In genomic region chr4:74331252-74331651, GRCh38 we compare ENCODE assay signal across 1 cellular context.
A peak's percentile ranks its signal among the peaks of the same experiment; 100 is the strongest.
TF ChIP-seq lines count a peak whose summit lies in the region.

No MANE protein-coding gene starts in this region.

TF ChIP-seq in K562, 482 proteins besides CTCF, POLR2A, EP300 and RAD21 (continues in another document):
- TF ChIP-seq ZNF3 (CRISPR knock-in tag; IDR thresholded peaks at IDR 0.05): no peak
- TF ChIP-seq MEIS2 (IDR thresholded peaks at IDR 0.05; ENCODE audit: partially characterized antibody): no peak
- TF ChIP-seq IFI16 (CRISPR knock-in tag; IDR thresholded peaks at IDR 0.05): no peak
- no peak for TF ChIP-seq MCM2 (IDR thresholded peaks at IDR 0.05; ENCODE audit: low read depth)
- no peak for TF ChIP-seq NCOR1 (IDR thresholded peaks at IDR 0.05)
- no peak for TF ChIP-seq PRMT5 (CRISPR knock-in tag; IDR thresholded peaks at IDR 0.05)
- TF ChIP-seq ZNF146 (CRISPR knock-in tag; IDR thresholded peaks at IDR 0.05; ENCODE audit: unreplicated experiment): no peak
- no peak for TF ChIP-seq ZNF324 (CRISPR knock-in tag; IDR thresholded peaks at IDR 0.05)
- TF ChIP-seq ZNF583 (CRISPR knock-in tag; IDR thresholded peaks at IDR 0.05): 0 out of 2 replicates have a peak, but pooled peaks have one; percentile 21
- no peak for TF ChIP-seq NR2F6 (CRISPR knock-in tag; IDR thresholded peaks at IDR 0.05)
- no peak for TF ChIP-seq ZNF785 (CRISPR knock-in tag; IDR thresholded peaks at IDR 0.05)
- no peak for TF ChIP-seq TBP (optimal IDR thresholded peaks at IDR 0.05; ENCODE audit: low read depth, low read length)
- no peak for TF ChIP-seq ZNF77 (CRISPR knock-in tag; IDR thresholded peaks at IDR 0.05)
- TF ChIP-seq NFIC (IDR thresholded peaks at IDR 0.05): no peak
- no peak for TF ChIP-seq BRD9 (IDR thresholded peaks at IDR 0.05; ENCODE audit: low read depth, partially characterized antibody)
- TF ChIP-seq, protein P1, sequence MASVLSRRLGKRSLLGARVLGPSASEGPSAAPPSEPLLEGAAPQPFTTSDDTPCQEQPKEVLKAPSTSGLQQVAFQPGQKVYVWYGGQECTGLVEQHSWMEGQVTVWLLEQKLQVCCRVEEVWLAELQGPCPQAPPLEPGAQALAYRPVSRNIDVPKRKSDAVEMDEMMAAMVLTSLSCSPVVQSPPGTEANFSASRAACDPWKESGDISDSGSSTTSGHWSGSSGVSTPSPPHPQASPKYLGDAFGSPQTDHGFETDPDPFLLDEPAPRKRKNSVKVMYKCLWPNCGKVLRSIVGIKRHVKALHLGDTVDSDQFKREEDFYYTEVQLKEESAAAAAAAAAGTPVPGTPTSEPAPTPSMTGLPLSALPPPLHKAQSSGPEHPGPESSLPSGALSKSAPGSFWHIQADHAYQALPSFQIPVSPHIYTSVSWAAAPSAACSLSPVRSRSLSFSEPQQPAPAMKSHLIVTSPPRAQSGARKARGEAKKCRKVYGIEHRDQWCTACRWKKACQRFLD (CRISPR knock-in tag; IDR thresholded peaks at IDR 0.05): 0 out of 2 replicates have a peak, but pooled peaks have one; percentile 32
- TF ChIP-seq TAF9B (IDR thresholded peaks at IDR 0.05; ENCODE audit: partially characterized antibody): no peak
- no peak for TF ChIP-seq MAX (CRISPR knock-in tag; IDR thresholded peaks at IDR 0.05)
- no peak for TF ChIP-seq ZNF239 (CRISPR knock-in tag; IDR thresholded peaks at IDR 0.05)
- no peak for TF ChIP-seq SMARCC2 (IDR thresholded peaks at IDR 0.05; ENCODE audit: low read depth)
- no peak for TF ChIP-seq ZNF830 (CRISPR knock-in tag; IDR thresholded peaks at IDR 0.05)
- TF ChIP-seq POLR2G (IDR thresholded peaks at IDR 0.05; ENCODE audit: low read depth, low read length): no peak
- TF ChIP-seq ZNF436 (CRISPR knock-in tag; IDR thresholded peaks at IDR 0.05): no peak
- no peak for TF ChIP-seq ETV1 (tag; conservative IDR thresholded peaks at IDR 0.05; ENCODE audit: low read depth)
- no peak for TF ChIP-seq ATF4 (CRISPR knock-in tag; IDR thresholded peaks at IDR 0.05)
- TF ChIP-seq EHMT2 (IDR thresholded peaks at IDR 0.05): peak; percentile 68; the same call in 1 of the 2 replicates
- TF ChIP-seq MYNN (IDR thresholded peaks at IDR 0.05): no peak
- TF ChIP-seq MYNN (CRISPR knock-in tag; IDR thresholded peaks at IDR 0.05): no peak
- no peak for TF ChIP-seq ZHX1 (conservative IDR thresholded peaks at IDR 0.05; ENCODE audit: low read length)
- TF ChIP-seq SETDB1 (IDR thresholded peaks at IDR 0.05; ENCODE audit: low read length): no peak
- no peak for TF ChIP-seq SMAD1 (IDR thresholded peaks at IDR 0.05; ENCODE audit: low read depth, low read length, partially characterized antibody)
- TF ChIP-seq CTCFL (IDR thresholded peaks at IDR 0.05; ENCODE audit: borderline replicate concordance, insufficient read depth, low read depth, low read length, poor library complexity, severe bottlenecking): no peak
- TF ChIP-seq, protein P2, sequence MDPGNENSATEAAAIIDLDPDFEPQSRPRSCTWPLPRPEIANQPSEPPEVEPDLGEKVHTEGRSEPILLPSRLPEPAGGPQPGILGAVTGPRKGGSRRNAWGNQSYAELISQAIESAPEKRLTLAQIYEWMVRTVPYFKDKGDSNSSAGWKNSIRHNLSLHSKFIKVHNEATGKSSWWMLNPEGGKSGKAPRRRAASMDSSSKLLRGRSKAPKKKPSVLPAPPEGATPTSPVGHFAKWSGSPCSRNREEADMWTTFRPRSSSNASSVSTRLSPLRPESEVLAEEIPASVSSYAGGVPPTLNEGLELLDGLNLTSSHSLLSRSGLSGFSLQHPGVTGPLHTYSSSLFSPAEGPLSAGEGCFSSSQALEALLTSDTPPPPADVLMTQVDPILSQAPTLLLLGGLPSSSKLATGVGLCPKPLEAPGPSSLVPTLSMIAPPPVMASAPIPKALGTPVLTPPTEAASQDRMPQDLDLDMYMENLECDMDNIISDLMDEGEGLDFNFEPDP (CRISPR knock-in tag; IDR thresholded peaks at IDR 0.05): no peak
- TF ChIP-seq POLR2AphosphoS5 (IDR thresholded peaks at IDR 0.05; ENCODE audit: control insufficient read depth, insufficient read depth, low read depth, low read length): peak; percentile 43; the same call in 1 of the 2 replicates
- TF ChIP-seq USF2 (CRISPR knock-in tag; IDR thresholded peaks at IDR 0.05): no peak
- TF ChIP-seq RB1 (IDR thresholded peaks at IDR 0.05; ENCODE audit: low read depth): no peak; the same call in 1 of the 2 replicates
- no peak for TF ChIP-seq ZNF717 (CRISPR knock-in tag; IDR thresholded peaks at IDR 0.05)
- TF ChIP-seq ZNF561 (CRISPR knock-in tag; conservative IDR thresholded peaks at IDR 0.05): no peak
- no peak for TF ChIP-seq PRDM10 (IDR thresholded peaks at IDR 0.05; ENCODE audit: partially characterized antibody)
- TF ChIP-seq RFX1 (IDR thresholded peaks at IDR 0.05): no peak
- no peak for TF ChIP-seq MCM7 (IDR thresholded peaks at IDR 0.05)
- TF ChIP-seq, protein P3, sequence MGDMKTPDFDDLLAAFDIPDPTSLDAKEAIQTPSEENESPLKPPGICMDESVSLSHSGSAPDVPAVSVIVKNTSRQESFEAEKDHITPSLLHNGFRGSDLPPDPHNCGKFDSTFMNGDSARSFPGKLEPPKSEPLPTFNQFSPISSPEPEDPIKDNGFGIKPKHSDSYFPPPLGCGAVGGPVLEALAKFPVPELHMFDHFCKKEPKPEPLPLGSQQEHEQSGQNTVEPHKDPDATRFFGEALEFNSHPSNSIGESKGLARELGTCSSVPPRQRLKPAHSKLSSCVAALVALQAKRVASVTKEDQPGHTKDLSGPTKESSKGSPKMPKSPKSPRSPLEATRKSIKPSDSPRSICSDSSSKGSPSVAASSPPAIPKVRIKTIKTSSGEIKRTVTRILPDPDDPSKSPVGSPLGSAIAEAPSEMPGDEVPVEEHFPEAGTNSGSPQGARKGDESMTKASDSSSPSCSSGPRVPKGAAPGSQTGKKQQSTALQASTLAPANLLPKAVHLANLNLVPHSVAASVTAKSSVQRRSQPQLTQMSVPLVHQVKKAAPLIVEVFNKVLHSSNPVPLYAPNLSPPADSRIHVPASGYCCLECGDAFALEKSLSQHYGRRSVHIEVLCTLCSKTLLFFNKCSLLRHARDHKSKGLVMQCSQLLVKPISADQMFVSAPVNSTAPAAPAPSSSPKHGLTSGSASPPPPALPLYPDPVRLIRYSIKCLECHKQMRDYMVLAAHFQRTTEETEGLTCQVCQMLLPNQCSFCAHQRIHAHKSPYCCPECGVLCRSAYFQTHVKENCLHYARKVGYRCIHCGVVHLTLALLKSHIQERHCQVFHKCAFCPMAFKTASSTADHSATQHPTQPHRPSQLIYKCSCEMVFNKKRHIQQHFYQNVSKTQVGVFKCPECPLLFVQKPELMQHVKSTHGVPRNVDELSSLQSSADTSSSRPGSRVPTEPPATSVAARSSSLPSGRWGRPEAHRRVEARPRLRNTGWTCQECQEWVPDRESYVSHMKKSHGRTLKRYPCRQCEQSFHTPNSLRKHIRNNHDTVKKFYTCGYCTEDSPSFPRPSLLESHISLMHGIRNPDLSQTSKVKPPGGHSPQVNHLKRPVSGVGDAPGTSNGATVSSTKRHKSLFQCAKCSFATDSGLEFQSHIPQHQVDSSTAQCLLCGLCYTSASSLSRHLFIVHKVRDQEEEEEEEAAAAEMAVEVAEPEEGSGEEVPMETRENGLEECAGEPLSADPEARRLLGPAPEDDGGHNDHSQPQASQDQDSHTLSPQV (IDR thresholded peaks at IDR 0.05): peak; percentile 66
- no peak for TF ChIP-seq DEAF1 (CRISPR knock-in tag; IDR thresholded peaks at IDR 0.05)
- TF ChIP-seq PPARD (CRISPR knock-in tag; IDR thresholded peaks at IDR 0.05): no peak
- TF ChIP-seq BDP1 (IDR thresholded peaks at IDR 0.05; ENCODE audit: insufficient read depth, insufficient read length): no peak
- no peak for TF ChIP-seq NR2C2 (CRISPR knock-in tag; IDR thresholded peaks at IDR 0.05)
- no peak for TF ChIP-seq NR2C2 (tag; IDR thresholded peaks at IDR 0.05)
